20 cellular contexts compared by ENCODE assay signal in genomic region chr19:55393362-55393761, GRCh38. TPM values are rescaled to one million over a fixed set of nuclear protein-coding genes. Genes with fewer than 3 reads are reported as not detected.
"Had no signal": no experiment of that assay in that cellular context is flagged by ENCODE, and none has a peak within 500 bp of the region (broad histone marks: within the 10 kb centered on the region; RNA-seq: fewer than 3 reads in every experiment).

No MANE protein-coding gene starts in this region.

- H3K27ac Mint-ChIP-seq: activated CD4-positive, alpha-beta memory T cell treated with anti-CD3 and anti-CD28 coated beads for 36 hours; activated naive CD8-positive, alpha-beta T cell treated with anti-CD3 and anti-CD28 coated beads, Interleukin-2, amount 10 ng/mL, durations not matched to agents 7 days and 5 days; stimulated activated memory B cell treated with anti-CD40 and anti-IgM and Interleukin-4, amounts not matched to agents 10 μg/mL and 1 μg/mL and 100 μg/mL, for 72 hours had no signal

- H3K4me3 Mint-ChIP-seq: activated CD4-positive, alpha-beta memory T cell treated with anti-CD3 and anti-CD28 coated beads for 36 hours; activated naive CD8-positive, alpha-beta T cell treated with anti-CD3 and anti-CD28 coated beads, Interleukin-2, amount 10 ng/mL, durations not matched to agents 7 days and 5 days; stimulated activated memory B cell treated with anti-CD40 and anti-IgM and Interleukin-4, amounts not matched to agents 10 μg/mL and 1 μg/mL and 100 μg/mL, for 72 hours had no signal

- H3K27me3 ChIP-seq: ascending aorta, cardiac muscle cell, colonic mucosa, gastroesophageal sphincter, hepatocyte, spleen had no signal

- H3K27me3 Mint-ChIP-seq: activated CD4-positive, alpha-beta memory T cell treated with anti-CD3 and anti-CD28 coated beads for 36 hours; activated naive CD8-positive, alpha-beta T cell treated with anti-CD3 and anti-CD28 coated beads, Interleukin-2, amount 10 ng/mL, durations not matched to agents 7 days and 5 days; naive B cell; stimulated activated memory B cell treated with anti-CD40 and anti-IgM and Interleukin-4, amounts not matched to agents 10 μg/mL and 1 μg/mL and 100 μg/mL, for 72 hours had no signal

- H2AFZ ChIP-seq: hepatocyte had no signal

- H3K9me3 ChIP-seq: ascending aorta, colonic mucosa, gastroesophageal sphincter, psoas muscle, spleen had no signal

- H3K9me3 Mint-ChIP-seq: activated CD4-positive, alpha-beta memory T cell treated with anti-CD3 and anti-CD28 coated beads for 36 hours; activated naive CD8-positive, alpha-beta T cell treated with anti-CD3 and anti-CD28 coated beads, Interleukin-2, amount 10 ng/mL, durations not matched to agents 7 days and 5 days; naive B cell had no signal

- H3K27ac ChIP-seq: ascending aorta, cardiac muscle cell, colonic mucosa, gastroesophageal sphincter, hepatocyte, psoas muscle, spleen had no signal

- H3K4me3 ChIP-seq: ascending aorta, cardiac muscle cell, colonic mucosa, gastroesophageal sphincter, hepatocyte, psoas muscle, spleen had no signal

- H3K4me2 ChIP-seq: hepatocyte had no signal

- ATAC-seq: gastroesophageal sphincter; psoas muscle; sciatic nerve; stimulated activated memory B cell treated with anti-CD40 and anti-IgM and Interleukin-4, amounts not matched to agents 10 μg/mL and 1 μg/mL and 100 μg/mL, for 72 hours had no signal

- DNase-seq: activated CD4-positive, alpha-beta memory T cell treated with anti-CD3 and anti-CD28 coated beads for 36 hours; activated naive CD8-positive, alpha-beta T cell treated with anti-CD3 and anti-CD28 coated beads, Interleukin-2, amount 10 ng/mL, durations not matched to agents 7 days and 5 days; colonic mucosa; effector memory CD4-positive, alpha-beta T cell; naive B cell; psoas muscle; spleen; stimulated activated CD4-positive, alpha-beta T cell treated with anti-CD3 and anti-CD28 coated beads, Interleukin-1b, Interleukin-23, amount 100 ng/mL, for 48 hours; substantia nigra; trophoblast cell had no signal

RNA-seq across cellular contexts. Expression of gene TMEM238, which starts 9.3 kb away (rescaled TPM):
- total RNA-seq: ascending aorta had no signal

RNA-seq across cellular contexts. Expression of gene TMEM190, which starts 16.7 kb away (rescaled TPM):
- total RNA-seq: activated CD4-positive, alpha-beta memory T cell treated with anti-CD3 and anti-CD28 coated beads for 36 hours; activated naive CD8-positive, alpha-beta T cell treated with anti-CD3 and anti-CD28 coated beads, Interleukin-2, amount 10 ng/mL, durations not matched to agents 7 days and 5 days; ascending aorta; cardiac muscle cell; colonic mucosa; epithelial cell of proximal tubule; gastroesophageal sphincter; hepatocyte; kidney epithelial cell; liver; omental fat pad; psoas muscle; sciatic nerve; spleen had no signal
- polyA plus RNA-seq: liver, psoas muscle had no signal

RNA-seq across cellular contexts. Expression of gene IL11, which starts 23.1 kb away (rescaled TPM):
- total RNA-seq: ascending aorta, liver, psoas muscle had no signal
- polyA plus RNA-seq: cardiac muscle cell, liver had no signal
